Comparison of ENCODE assay signal across 1 cellular context in genomic region chr11:65571420-65571819, GRCh38.
TF ChIP-seq lines count a peak whose summit lies in the region.

No MANE protein-coding gene starts in this region.

TF ChIP-seq in liver, 16 proteins besides CTCF, POLR2A, EP300 and RAD21 (continued from another document):
- TF ChIP-seq MAX (IDR thresholded peaks at IDR 0.05) (no peak), HNF4A (conservative IDR thresholded peaks at IDR 0.05) (no peak), JUND (IDR thresholded peaks at IDR 0.05) (no peak), YY1 (IDR thresholded peaks at IDR 0.05) (no peak), HNF4G (IDR thresholded peaks at IDR 0.05) (no peak)
